ENCODE assay signal across 20 cellular contexts in genomic region chr20:58480455-58481356, GRCh38. TPM values are rescaled to one million over a fixed set of nuclear protein-coding genes. Genes with fewer than 3 reads are reported as not detected.
DNase-seq lines count a peak whose midpoint lies in the region; ATAC-seq, FAIRE-seq and TF ChIP-seq lines count a peak whose summit lies in the region.
"Had no signal": no experiment of that assay in that cellular context is flagged by ENCODE, and none has a peak within 500 bp of the region (broad histone marks: within the 10 kb centered on the region; RNA-seq: fewer than 3 reads in every experiment).

No MANE protein-coding gene starts in this region.

- H3K27me3 ChIP-seq in left ventricle myocardium inferior (ENCODE audit: low read depth): no peaks in the 10 kb centered on the region
- H3K27me3 ChIP-seq: brain microvascular endothelial cell, neural progenitor cell, SJCRH30, thyroid gland had no signal

- H3K4me3 ChIP-seq in left ventricle myocardium inferior: no peak overlapping the region
- H3K4me3 ChIP-seq: lung, SJCRH30, thyroid gland had no signal

- H3K4me1 ChIP-seq in left ventricle myocardium inferior: no peaks in the 10 kb centered on the region
- H3K4me1 ChIP-seq: thyroid gland had no signal

- DNase-seq in HTR-8/SVneo (ENCODE audit: insufficient read length, low spot score): no peak
- DNase-seq in NCI-H524 (lab: John Stamatoyannopoulos, UW): peak; percentile 78 to 93
- no peak for DNase-seq in left ventricle myocardium inferior
- no peak for DNase-seq in sciatic nerve (ENCODE audit: low spot score)
- no peak for DNase-seq in HuH-7.5 (ENCODE audit: low spot score)
- no peak for DNase-seq in stimulated activated CD4-positive, alpha-beta T cell treated with anti-CD3 and anti-CD28 coated beads, Interleukin-2, amount 100 ng/mL, for 48 hours
- no peak for DNase-seq in activated gamma-delta T cell treated with Interleukin-2 at 50 U/mL for 16 hours
- DNase-seq: amniotic stem cell, kidney, NCI-H1105, NCI-H2081, thyroid gland had no signal

- peaks cover 40% of the 10 kb centered on the region for H3K9me3 ChIP-seq in left ventricle myocardium inferior (replicated peaks)
- H3K9me3 ChIP-seq: thyroid gland had no signal

- peak; percentile 58 for ATAC-seq in sciatic nerve

- H3K27ac ChIP-seq in left ventricle myocardium inferior (replicated peaks): peak overlapping the region; percentile 44
- H3K27ac ChIP-seq: brain microvascular endothelial cell, epithelial cell of prostate, neural progenitor cell, SJCRH30, thyroid gland had no signal

- FAIRE-seq in HTR-8/SVneo (lab: Jason Lieb, UNC): peak; percentile 92
- FAIRE-seq: kidney, RCC 7860 had no signal

- no peak for TF ChIP-seq CTCF in left ventricle myocardium inferior (IDR thresholded peaks at IDR 0.05; ENCODE audit: borderline replicate concordance)

- intact Hi-C loops in left ventricle myocardium inferior (cut with micrococcal nuclease) (no loop called here), sciatic nerve (cut with DNase I) (no loop called here)

- no peaks in the 10 kb centered on the region for H3K36me3 ChIP-seq in left ventricle myocardium inferior
- H3K36me3 ChIP-seq: brain microvascular endothelial cell, neural progenitor cell, SJCRH30, thyroid gland had no signal

RNA-seq across cellular contexts. Expression of gene APCDD1L, which starts 34.5 kb away (rescaled TPM):
- total RNA-seq in left ventricle myocardium inferior (0.91 TPM), sciatic nerve (0.53 TPM)
- total RNA-seq: G401, NCI-H460, SJCRH30 had no signal

Comparison
In these comparisons a context has a peak if more than half of its experiments do, and no peak if none do; other contexts are left out.
1. DNase-seq: peak in NCI-H524 (2 of 2); none in HTR-8/SVneo (single experiment), left ventricle myocardium inferior (single experiment), sciatic nerve (single experiment), HuH-7.5 (single experiment), stimulated activated CD4-positive, alpha-beta T cell treated with anti-CD3 and anti-CD28 coated beads, Interleukin-2, amount 100 ng/mL, for 48 hours (0 of 2) and activated gamma-delta T cell treated with Interleukin-2 at 50 U/mL for 16 hours (single experiment).